15 cellular contexts compared by ENCODE assay signal in the genomic region with DNA sequence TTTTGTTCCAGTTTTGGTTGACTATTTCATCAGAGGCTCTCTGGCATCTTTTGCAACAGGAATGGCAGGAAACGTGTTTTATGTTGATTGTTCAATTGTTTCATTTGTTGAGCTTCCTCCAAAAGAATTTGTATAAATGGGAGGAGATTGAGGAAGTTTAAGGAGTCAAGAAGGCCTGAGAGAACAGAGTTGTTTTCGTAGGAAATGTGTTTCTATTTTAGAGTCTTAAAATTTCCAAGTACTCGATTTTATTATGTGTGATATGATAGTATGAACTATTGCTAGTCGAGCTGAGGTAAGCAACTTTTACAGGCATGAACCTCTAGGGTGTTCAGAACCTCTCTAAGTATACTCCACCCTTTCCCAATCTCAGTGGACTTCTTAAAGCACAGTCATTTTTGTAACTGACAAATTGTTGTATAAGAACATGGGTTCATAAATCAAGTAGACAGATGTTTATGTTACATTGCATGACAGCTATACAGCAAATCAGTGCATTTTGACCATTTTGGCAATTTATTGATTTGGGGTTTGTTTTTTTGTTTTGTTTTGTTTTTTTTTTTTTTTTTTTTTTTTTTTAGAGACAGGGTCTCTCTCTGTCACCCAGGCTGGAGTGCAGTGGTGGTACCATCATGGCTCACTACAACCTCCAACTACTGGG. TPM values are rescaled to one million over a fixed set of nuclear protein-coding genes. Genes with fewer than 3 reads are reported as not detected.
DNase-seq lines count a peak whose midpoint lies in the region; ATAC-seq and TF ChIP-seq lines count a peak whose summit lies in the region.
"Had no signal": no experiment of that assay in that cellular context is flagged by ENCODE, and none has a peak within 500 bp of the region (broad histone marks: within the 10 kb centered on the region; RNA-seq: fewer than 3 reads in every experiment).

No MANE protein-coding gene starts in this region.

- no peak overlapping the region for H3K4me3 ChIP-seq in GM23248
- H3K4me3 ChIP-seq in spleen = peak overlapping the region in 1 of 8 donors; percentile 24
- H3K4me3 ChIP-seq in CD8-positive, alpha-beta T cell (ENCODE audit: low read depth, low read length) = no peak overlapping the region
- H3K4me3 ChIP-seq: coronary artery, gastroesophageal sphincter had no signal

- peaks cover 6% of the 10 kb centered on the region; the same call in 1 of the 2 replicates for H3F3A ChIP-seq in GM23248 (ENCODE audit: insufficient read depth)

- POLR2A ChIA-PET in CD8-positive, alpha-beta T cell (lab: Charles Lee) = no interaction called here

- H3K27me3 ChIP-seq in GM23248 (replicated peaks; ENCODE audit: insufficient read depth) (no peaks in the 10 kb centered on the region), spleen (replicated peaks in 1 of 7) (no peaks in the 10 kb centered on the region)
- H3K27me3 ChIP-seq in CD8-positive, alpha-beta T cell (ENCODE audit: insufficient read depth, low read length) = no peaks in the 10 kb centered on the region
- H3K27me3 ChIP-seq: gastroesophageal sphincter had no signal

- H3K9ac ChIP-seq in GM23248 = no peak overlapping the region

- peaks cover 7% of the 10 kb centered on the region; the same call in 1 of the 2 replicates for H3K4me1 ChIP-seq in GM23248 (ENCODE audit: insufficient read depth)
- H3K4me1 ChIP-seq in spleen = peaks cover 3 to 30% (median 8%) of the 10 kb centered on the region in 6 donors
- H3K4me1 ChIP-seq in CD8-positive, alpha-beta T cell (ENCODE audit: insufficient read depth, low read length) = no peaks in the 10 kb centered on the region
- H3K4me1 ChIP-seq: gastroesophageal sphincter had no signal

- peaks cover 22% of the 10 kb centered on the region for H3K9me3 Mint-ChIP-seq in CD8-positive, alpha-beta T cell

- H3K9me3 ChIP-seq in GM23248 (ENCODE audit: low read depth) = no peaks in the 10 kb centered on the region
- peaks cover 0 to 36% (median 25%) of the 10 kb centered on the region in 8 donors for H3K9me3 ChIP-seq in spleen
- H3K9me3 ChIP-seq in CD8-positive, alpha-beta T cell (ENCODE audit: low read length) = peaks cover 4% of the 10 kb centered on the region

- peak overlapping the region; percentile 20 for H3K4me2 ChIP-seq in GM23248 (ENCODE audit: unreplicated experiment)

- H3K27me3 Mint-ChIP-seq in CD8-positive, alpha-beta T cell (ENCODE audit: low read depth) = no peaks in the 10 kb centered on the region
- H3K27me3 Mint-ChIP-seq: activated naive CD8-positive, alpha-beta T cell treated with anti-CD3 and anti-CD28 coated beads for 36 hours; naive B cell had no signal

- no peak for ATAC-seq in GM19328 (IDR thresholded peaks at IDR 0.05; ENCODE audit: unreplicated experiment)
- ATAC-seq in CD8-positive, alpha-beta T cell = no peak
- ATAC-seq: gastroesophageal sphincter had no signal

- no peak for TF ChIP-seq POLR2A in spleen (IDR thresholded peaks at IDR 0.05)

- no peaks in the 10 kb centered on the region for H3K9me2 ChIP-seq in GM23248 (ENCODE audit: insufficient read depth)

- in situ Hi-C loops in GM23248 (cut with MboI) = no loop called here

- peaks cover 89% of the 10 kb centered on the region for H3K79me2 ChIP-seq in GM23248 (ENCODE audit: insufficient read depth)

- WGBS in GM23248 (ENCODE audit: low coverage in 1 of 2, low lambda C conversion rate in 2 of 2, missing lambda C conversion rate in 2 of 2), 2 experiments = 14 to 20% methylated on average over 4 of the region's 4 CpGs
- WGBS in spleen, 5 donors = 16 to 21% (median 19%) methylated on average over 4 of the region's 4 CpGs

- peak; percentile 52 for DNase-seq in GM23248
- peak; percentile 49 for DNase-seq in SKM-1 treated with dmso at 0.1 percent for 144 hours (lab: John Stamatoyannopoulos, UW; ENCODE audit: unreplicated experiment)
- peak; percentile 16 for DNase-seq in fibroblast of peridontal ligament (ENCODE audit: extremely low read depth)
- DNase-seq in spleen = no peak
- DNase-seq in cerebellar cortex (ENCODE audit: low spot score) = no peak
- DNase-seq in CD8-positive, alpha-beta T cell = no peak
- DNase-seq: activated CD4-positive, CD25-positive, alpha-beta regulatory T cell; activated naive CD8-positive, alpha-beta T cell treated with anti-CD3 and anti-CD28 coated beads for 36 hours; Calu3; naive B cell; NCI-H1930; NCI-H82 had no signal

- no peak overlapping the region for H3K27ac Mint-ChIP-seq in CD8-positive, alpha-beta T cell
- H3K27ac Mint-ChIP-seq: activated naive CD8-positive, alpha-beta T cell treated with anti-CD3 and anti-CD28 coated beads for 36 hours had no signal

- no peak overlapping the region for H2AFZ ChIP-seq in GM23248

- intact Hi-C loops in spleen (cut with DNase I; ENCODE audit: low total_unique reads) = no loop called here
- intact Hi-C loops in CD8-positive, alpha-beta T cell (cut with DNase I, micrococcal nuclease) = no loop called here

- TF ChIP-seq CTCF in spleen (IDR thresholded peaks at IDR 0.05 in 8 of 11, conservative IDR thresholded peaks at IDR 0.05 in 3 of 11) = no peak
- TF ChIP-seq CTCF in CD8-positive, alpha-beta T cell (IDR thresholded peaks at IDR 0.05) = no peak

- H3K27ac ChIP-seq in GM23248 (peak overlapping the region; percentile 18), spleen (peak overlapping the region in 7 of 8 donors; percentile 34 to 79 (median 56))
- no peak overlapping the region for H3K27ac ChIP-seq in CD8-positive, alpha-beta T cell (ENCODE audit: low read depth, low read length)
- H3K27ac ChIP-seq: gastroesophageal sphincter had no signal

- H3K4me1 Mint-ChIP-seq in CD8-positive, alpha-beta T cell (ENCODE audit: low read depth) = peaks cover 6% of the 10 kb centered on the region

- no peaks in the 10 kb centered on the region for H4K20me1 ChIP-seq in GM23248 (ENCODE audit: insufficient read depth)

- no peak overlapping the region for H3K4me3 Mint-ChIP-seq in CD8-positive, alpha-beta T cell
- H3K4me3 Mint-ChIP-seq: activated naive CD8-positive, alpha-beta T cell treated with anti-CD3 and anti-CD28 coated beads for 36 hours; naive B cell had no signal

- CTCF ChIA-PET in CD8-positive, alpha-beta T cell (lab: Charles Lee) = no interaction called here

- H3K36me3 ChIP-seq in GM23248 (ENCODE audit: low read depth) (peaks cover 13% of the 10 kb centered on the region), spleen (peaks cover 0 to 56% (median 2%) of the 10 kb centered on the region in 6 donors)
- no peaks in the 10 kb centered on the region for H3K36me3 ChIP-seq in CD8-positive, alpha-beta T cell (ENCODE audit: insufficient read depth, low read length)

- peaks cover 72% of the 10 kb centered on the region for H3K36me3 Mint-ChIP-seq in CD8-positive, alpha-beta T cell

RNA-seq across cellular contexts. Expression of gene POLK, which starts 47.4 kb away (rescaled TPM):
- 20.7 and 25.7 TPM in 2 replicates for total RNA-seq in GM23248 (2014; rRNA removed; shearing (Covaris generic))
- polyA plus RNA-seq in GM23248 (2016; fragmentation: Nextera tagmentation; extraction: Ambion mirVana) = 22.2 and 24.2 TPM in 2 replicates
- 10 to 100 TPM; 33.2 to 56.6 (median 38.4) TPM for total RNA-seq in spleen
- 1 to 10 TPM; 4.1 to 5.9 (median 4.2) TPM for polyA plus RNA-seq in spleen
- total RNA-seq in CD8-positive, alpha-beta T cell = 10 to 100 TPM in 1 of 2 experiments, 1 to 10 TPM in 1; 6.9 to 10.0 TPM

RNA-seq across cellular contexts. Expression of gene CERT1, which starts 47.7 kb away (rescaled TPM):
- total RNA-seq in GM23248 (2014; rRNA removed; shearing (Covaris generic)) = 8.1 and 17.3 TPM in 2 replicates
- polyA plus RNA-seq in GM23248 (2016; fragmentation: Nextera tagmentation; extraction: Ambion mirVana) (14.1 and 15.2 TPM in 2 replicates), spleen (10 to 100 TPM in 2 of 3 donors, 1 to 10 TPM in 1; 8.5 to 16.6 (median 11.6) TPM)
- total RNA-seq in spleen = 10 to 100 TPM; 50.1 to 71.1 (median 52.3) TPM
- total RNA-seq in CD8-positive, alpha-beta T cell = 10 to 100 TPM; 29.2 to 36.4 TPM

RNA-seq across cellular contexts. Expression of gene ANKDD1B, which starts 52.2 kb away (rescaled TPM):
- total RNA-seq in GM23248 (2014; rRNA removed; shearing (Covaris generic)) = 1.9 TPM in 1 of 2 replicates, not detected in the other
- polyA plus RNA-seq in GM23248 (2016; fragmentation: Nextera tagmentation; extraction: Ambion mirVana) (0.15 and 0.20 TPM in 2 replicates), spleen (under 1 TPM; 0.20 to 0.77 (median 0.29) TPM)
- total RNA-seq in spleen = 1 to 10 TPM in 1 of 7 donors, under 1 TPM in 6; 0.34 to 1.4 (median 0.43) TPM
- total RNA-seq in CD8-positive, alpha-beta T cell = not detected
- total RNA-seq: activated naive CD8-positive, alpha-beta T cell treated with anti-CD3 and anti-CD28 coated beads for 36 hours had no signal

Comparison
In these comparisons a context has a peak if more than half of its experiments do, and no peak if none do; other contexts are left out.
1. DNase-seq: peak in GM23248 (single experiment), SKM-1 treated with dmso at 0.1 percent for 144 hours (single experiment) and fibroblast of peridontal ligament (single experiment); none in spleen (single experiment), cerebellar cortex (single experiment) and CD8-positive, alpha-beta T cell (0 of 7).